8 cellular contexts compared by ENCODE assay signal in genomic region chr10:131901181-131901829, GRCh38. TPM values are rescaled to one million over a fixed set of nuclear protein-coding genes. Genes with fewer than 3 reads are reported as not detected.
A peak's percentile ranks its signal among the peaks of the same experiment; 100 is the strongest.
DNase-seq lines count a peak whose midpoint lies in the region; ATAC-seq, FAIRE-seq and TF ChIP-seq lines count a peak whose summit lies in the region.

No MANE protein-coding gene starts in this region.

- H2AK5ac ChIP-seq in mesendoderm (ENCODE audit: low read length): no peak overlapping the region

- no peak overlapping the region for H4K5ac ChIP-seq in mesendoderm (ENCODE audit: low read length)

- H3K9ac ChIP-seq in mesendoderm (ENCODE audit: low read length): peak overlapping the region; percentile 96

- H3K27ac ChIP-seq in mesendoderm (ENCODE audit: low read depth, low read length): peak overlapping the region; percentile 46
- peak overlapping the region; percentile 62 for H3K27ac ChIP-seq in substantia nigra (ENCODE audit: low read depth, low read length, poor library complexity, severe bottlenecking)

- ATAC-seq in GM21360 (IDR thresholded peaks at IDR 0.05; ENCODE audit: unreplicated experiment) (peak; percentile 26), HG03565 (IDR thresholded peaks at IDR 0.05; ENCODE audit: unreplicated experiment) (peak; percentile 18)
- peak; percentile 14 for ATAC-seq in effector memory CD8-positive, alpha-beta T cell (replicated peaks)

- peaks cover 35% of the 10 kb centered on the region for H3K36me3 Mint-ChIP-seq in effector memory CD8-positive, alpha-beta T cell (ENCODE audit: insufficient read depth)

- H3K79me1 ChIP-seq in mesendoderm (ENCODE audit: low read length): peaks cover 10% of the 10 kb centered on the region

- peak overlapping the region; percentile 90 for H3K56ac ChIP-seq in mesendoderm (ENCODE audit: low read length)

- no peaks in the 10 kb centered on the region for H3K9me3 Mint-ChIP-seq in effector memory CD8-positive, alpha-beta T cell

- H3K4ac ChIP-seq in mesendoderm (ENCODE audit: low read depth, low read length): peak overlapping the region; percentile 77

- H3K79me2 ChIP-seq in mesendoderm (ENCODE audit: control insufficient read depth, insufficient read depth, low read length): peaks cover 44% of the 10 kb centered on the region

- peak overlapping the region; percentile 88 for H4K8ac ChIP-seq in mesendoderm (ENCODE audit: low read depth, low read length)

- peaks cover 48 to 53% of the 10 kb centered on the region in 2 donors for H3K4me1 Mint-ChIP-seq in effector memory CD8-positive, alpha-beta T cell (ENCODE audit: low read depth in 2 of 2)

- H2BK5ac ChIP-seq in mesendoderm (ENCODE audit: low read length): no peak overlapping the region

- no peaks in the 10 kb centered on the region for H3K36me3 ChIP-seq in mesendoderm (ENCODE audit: control insufficient read depth, insufficient read depth, low read length)

- H2BK15ac ChIP-seq in mesendoderm (replicated peaks; ENCODE audit: low read depth): no peak overlapping the region

- peaks cover 9% of the 10 kb centered on the region in 2 donors for H3K27me3 Mint-ChIP-seq in effector memory CD8-positive, alpha-beta T cell

- peak overlapping the region; percentile 70 for H3K4me2 ChIP-seq in mesendoderm (ENCODE audit: low read length)

- no peak for TF ChIP-seq CTCF in D721Med (IDR thresholded peaks at IDR 0.05; ENCODE audit: insufficient read depth, missing control alignments)

- no peak for FAIRE-seq in D721Med (lab: Jason Lieb, UNC)

- H2BK120ac ChIP-seq in mesendoderm (ENCODE audit: low read depth, low read length): peak overlapping the region; percentile 55

- peak overlapping the region; percentile 90 to 95 for H3K27ac Mint-ChIP-seq in effector memory CD8-positive, alpha-beta T cell

- peak overlapping the region; percentile 85 to 86 for H3K4me3 Mint-ChIP-seq in effector memory CD8-positive, alpha-beta T cell

- no peak overlapping the region for H3K23ac ChIP-seq in mesendoderm (ENCODE audit: low read length)

- peak overlapping the region; percentile 86 for H3K4me3 ChIP-seq in mesendoderm (ENCODE audit: low read length)

- DNase-seq in COLO668 (lab: John Stamatoyannopoulos, UW; ENCODE audit: unreplicated experiment): peak; percentile 53
- DNase-seq in activated CD4-positive, alpha-beta T cell treated with anti-CD3 and anti-CD28 coated beads for 1 hour: peak; percentile 36
- DNase-seq in effector memory CD8-positive, alpha-beta T cell: peak; percentile 37 to 49 (median 41)
- peak; percentile 34 for DNase-seq in mesendoderm
- peak in 24 of 49 donors; percentile 12 to 76 (median 46) for DNase-seq in substantia nigra (lab: John Stamatoyannopoulos, UW)
- no peak for DNase-seq in D721Med (ENCODE audit: insufficient read length, low spot score)

- no CpG with 5 or more reads among the region's 83 CpGs for WGBS in mesendoderm (ENCODE audit: extremely low coverage, insufficient coverage, low lambda C conversion rate)

- no peaks in the 10 kb centered on the region for H3K4me1 ChIP-seq in mesendoderm (ENCODE audit: control insufficient read depth, low read depth, low read length)

- H3K18ac ChIP-seq in mesendoderm (ENCODE audit: low read length): peak overlapping the region; percentile 98

- H3K27me3 ChIP-seq in mesendoderm (ENCODE audit: insufficient read depth, low read length, poor library complexity): no peaks in the 10 kb centered on the region

RNA-seq across cellular contexts. Expression of gene PPP2R2D, which starts 0.5 kb away (rescaled TPM):
- polyA plus RNA-seq in mesendoderm (2013, experiment 1 of 2): 28.9 TPM
- 30.4 TPM for polyA plus RNA-seq in mesendoderm (2013, experiment 2 of 2)
